Comparison of ENCODE assay signal across 9 cellular contexts in genomic region chr17:700504-701094, GRCh38. TPM values are rescaled to one million over a fixed set of nuclear protein-coding genes. Genes with fewer than 3 reads are reported as not detected.
DNase-seq lines count a peak whose midpoint lies in the region; ATAC-seq, FAIRE-seq and TF ChIP-seq lines count a peak whose summit lies in the region.
"Had no signal": no experiment of that assay in that cellular context is flagged by ENCODE, and none has a peak within 500 bp of the region (broad histone marks: within the 10 kb centered on the region; RNA-seq: fewer than 3 reads in every experiment).

No MANE protein-coding gene starts in this region.

- no peak overlapping the region for H4K91ac ChIP-seq in mesenchymal stem cell (ENCODE audit: low read length)

- H3K27ac ChIP-seq in mesenchymal stem cell (ENCODE audit: low read length, poor library complexity, severe bottlenecking): no peak overlapping the region

- no peak overlapping the region for H2AK5ac ChIP-seq in mesenchymal stem cell (ENCODE audit: low read length, severe bottlenecking)

- peaks cover 17% of the 10 kb centered on the region for H3K4me1 Mint-ChIP-seq in chondrocyte (ENCODE audit: low read depth)
- H3K4me1 Mint-ChIP-seq in activated CD4-positive, alpha-beta memory T cell treated with anti-CD3 and anti-CD28 coated beads for 36 hours (ENCODE audit: low read depth): peaks cover 4% of the 10 kb centered on the region

- peak; percentile 98 for FAIRE-seq in A204.1 (lab: Jason Lieb, UNC)

- DNase-seq in G401 (ENCODE audit: low spot score) (peak; percentile 67), NCI-H69 (lab: John Stamatoyannopoulos, UW) (peak; percentile 3), chondrocyte (ENCODE audit: low spot score) (no peak), mesenchymal stem cell (peak; percentile 49), amygdala (lab: John Stamatoyannopoulos, UW) (no peak)
- DNase-seq in activated CD4-positive, alpha-beta memory T cell treated with anti-CD3 and anti-CD28 coated beads for 36 hours: no peak

- intact Hi-C loops in activated CD4-positive, alpha-beta memory T cell treated with anti-CD3 and anti-CD28 coated beads for 36 hours (cut with micrococcal nuclease): loop anchor here (1.0 to 5.0 kb wide), 2 partner anchors 288 to 297 kb away; partner anchors contain the start of gene TIMM22

- POLR2A ChIA-PET in activated CD4-positive, alpha-beta memory T cell treated with anti-CD3 and anti-CD28 coated beads for 36 hours (lab: Charles Lee): interaction anchor here (0.6 to 1.3 kb wide), 3 partner anchors 13 to 288 kb away, joined by 3 to 5 read pairs (median 3); no protein-coding TSS in a partner anchor

- H3K4me2 ChIP-seq in mesenchymal stem cell (ENCODE audit: low read length, poor library complexity, severe bottlenecking): no peak overlapping the region

- TF ChIP-seq CTCF in chondrocyte (IDR thresholded peaks at IDR 0.05): peak; percentile 96

- peaks cover 6% of the 10 kb centered on the region for H3K4me1 ChIP-seq in mesenchymal stem cell (ENCODE audit: control insufficient read depth, insufficient read depth, low read depth, low read length)
- H3K4me1 ChIP-seq: HAP-1 had no signal

- no peaks in the 10 kb centered on the region for H3K9me3 Mint-ChIP-seq in chondrocyte (ENCODE audit: low read depth)
- no peaks in the 10 kb centered on the region for H3K9me3 Mint-ChIP-seq in activated CD4-positive, alpha-beta memory T cell treated with anti-CD3 and anti-CD28 coated beads for 36 hours

- no peak overlapping the region for H3K23ac ChIP-seq in mesenchymal stem cell (ENCODE audit: low read length in 2 of 2)

- no peaks in the 10 kb centered on the region for H3K27me3 ChIP-seq in mesenchymal stem cell (ENCODE audit: control insufficient read depth in 1 of 2, insufficient read depth in 1 of 2, low read length in 2 of 2)

- CTCF ChIA-PET in activated CD4-positive, alpha-beta memory T cell treated with anti-CD3 and anti-CD28 coated beads for 36 hours (lab: Charles Lee): interaction anchor here (0.6 to 5.4 kb wide), 42 partner anchors 8 to 556 kb away, joined by 3 to 133 read pairs (median 4); partner anchors contain the start of genes TIMM22 and VPS53

- no peak overlapping the region for H2AFZ ChIP-seq in mesenchymal stem cell (ENCODE audit: low read depth, low read length)

- H3K4ac ChIP-seq in mesenchymal stem cell (ENCODE audit: low read depth in 1 of 2, low read length in 2 of 2): no peak overlapping the region

- no peak overlapping the region for H4K8ac ChIP-seq in mesenchymal stem cell (ENCODE audit: low read length)

- H3K9me3 ChIP-seq in mesenchymal stem cell (ENCODE audit: control insufficient read depth, low read length): no peaks in the 10 kb centered on the region
- H3K9me3 ChIP-seq: HAP-1 had no signal

- in situ Hi-C loops in G401 (cut with HindIII; ENCODE audit: low sequenced_read_pairs): no loop called here

- H2BK15ac ChIP-seq in mesenchymal stem cell (ENCODE audit: low read depth, poor library complexity, severe bottlenecking): no peak overlapping the region

- no peak overlapping the region for H2BK120ac ChIP-seq in mesenchymal stem cell (ENCODE audit: low read depth, low read length)

- no peak overlapping the region for H2BK5ac ChIP-seq in mesenchymal stem cell (ENCODE audit: low read depth, low read length, poor library complexity, severe bottlenecking)

- peak overlapping the region; percentile 78 for H3K27ac Mint-ChIP-seq in chondrocyte (ENCODE audit: unreplicated experiment)
- H3K27ac Mint-ChIP-seq in activated CD4-positive, alpha-beta memory T cell treated with anti-CD3 and anti-CD28 coated beads for 36 hours: no peak overlapping the region

- no peak overlapping the region for H3K4me3 ChIP-seq in mesenchymal stem cell (ENCODE audit: insufficient read depth in 1 of 2, low read depth in 1 of 2, low read length in 2 of 2)
- H3K4me3 ChIP-seq: HAP-1 had no signal

- no peak overlapping the region for H3K18ac ChIP-seq in mesenchymal stem cell (ENCODE audit: low read depth in 1 of 2, low read length in 2 of 2)

- no peak overlapping the region for H3K4me3 Mint-ChIP-seq in chondrocyte (ENCODE audit: unreplicated experiment)
- H3K4me3 Mint-ChIP-seq in activated CD4-positive, alpha-beta memory T cell treated with anti-CD3 and anti-CD28 coated beads for 36 hours: no peak overlapping the region

- no CpG with 5 or more reads among the region's 1 CpG for WGBS in mesenchymal stem cell

- H3K9ac ChIP-seq in mesenchymal stem cell (ENCODE audit: low read length): no peak overlapping the region

- peaks cover 16% of the 10 kb centered on the region for H3K36me3 Mint-ChIP-seq in chondrocyte (ENCODE audit: low read depth)
- H3K36me3 Mint-ChIP-seq in activated CD4-positive, alpha-beta memory T cell treated with anti-CD3 and anti-CD28 coated beads for 36 hours: peaks cover 7% of the 10 kb centered on the region

- H3K27me3 Mint-ChIP-seq in chondrocyte (ENCODE audit: low read depth): no peaks in the 10 kb centered on the region
- H3K27me3 Mint-ChIP-seq in activated CD4-positive, alpha-beta memory T cell treated with anti-CD3 and anti-CD28 coated beads for 36 hours: no peaks in the 10 kb centered on the region

- no peak overlapping the region for H3K14ac ChIP-seq in mesenchymal stem cell (ENCODE audit: low read length in 2 of 2)

- H3K79me1 ChIP-seq in mesenchymal stem cell (replicated peaks; ENCODE audit: low read length, poor library complexity, severe bottlenecking): peaks cover 23% of the 10 kb centered on the region

- H2BK12ac ChIP-seq in mesenchymal stem cell (ENCODE audit: low read length in 2 of 2): no peak overlapping the region

- no peak for ATAC-seq in GM21786 (IDR thresholded peaks at IDR 0.05; ENCODE audit: unreplicated experiment)

- peaks cover 25 to 45% of the 10 kb centered on the region in 2 experiments for H3K36me3 ChIP-seq in mesenchymal stem cell (ENCODE audit: control insufficient read depth in 1 of 2, insufficient read depth in 2 of 2, low read depth in 1 of 2, low read length in 2 of 2)

RNA-seq across cellular contexts. Expression of gene VPS53, which starts 14.0 kb away (rescaled TPM):
- 17.3 and 32.6 TPM in 2 replicates for total RNA-seq in G401 (2014; rRNA removed; shearing (Covaris generic))
- 63.7 to 82.3 TPM (median 74.8 TPM) in 3 replicates for total RNA-seq in chondrocyte
- polyA plus RNA-seq in mesenchymal stem cell (2013, experiment 1 of 2): 19.2 TPM
- 19.3 TPM for polyA plus RNA-seq in mesenchymal stem cell (2013, experiment 2 of 2)
- total RNA-seq in activated CD4-positive, alpha-beta memory T cell treated with anti-CD3 and anti-CD28 coated beads for 36 hours: 10 to 100 TPM; 57.1 to 59.9 TPM

RNA-seq across cellular contexts. Expression of gene TLCD3A, which starts 31.8 kb away (rescaled TPM):
- total RNA-seq in G401 (2014; rRNA removed; shearing (Covaris generic)): 39.4 and 42.0 TPM in 2 replicates
- 26.8 to 28.2 TPM (median 27.2 TPM) in 3 replicates for total RNA-seq in chondrocyte
- 29.2 TPM for polyA plus RNA-seq in mesenchymal stem cell (2013, experiment 1 of 2)
- polyA plus RNA-seq in mesenchymal stem cell (2013, experiment 2 of 2): 30.4 TPM
- 1 to 10 TPM; 6.9 to 8.4 TPM for total RNA-seq in activated CD4-positive, alpha-beta memory T cell treated with anti-CD3 and anti-CD28 coated beads for 36 hours

RNA-seq across cellular contexts. Expression of gene GEMIN4, which starts 51.5 kb away (rescaled TPM):
- total RNA-seq in G401 (2014; rRNA removed; shearing (Covaris generic)): 36.1 and 39.9 TPM in 2 replicates
- 11.8 to 15.9 TPM (median 12.6 TPM) in 3 replicates for total RNA-seq in chondrocyte
- polyA plus RNA-seq in mesenchymal stem cell (2013, experiment 1 of 2): 6.4 TPM
- 6.6 TPM for polyA plus RNA-seq in mesenchymal stem cell (2013, experiment 2 of 2)
- 10 to 100 TPM; 38.8 to 39.6 TPM for total RNA-seq in activated CD4-positive, alpha-beta memory T cell treated with anti-CD3 and anti-CD28 coated beads for 36 hours

Comparison
In these comparisons a context has a peak if more than half of its experiments do, and no peak if none do; other contexts are left out.
1. DNase-seq: peak in G401 (single experiment), NCI-H69 (single experiment) and mesenchymal stem cell (single experiment); none in chondrocyte (single experiment), activated CD4-positive, alpha-beta memory T cell treated with anti-CD3 and anti-CD28 coated beads for 36 hours (single experiment) and amygdala (0 of 56).